ENCODE assay signal across 10 cellular contexts in the genomic region with DNA sequence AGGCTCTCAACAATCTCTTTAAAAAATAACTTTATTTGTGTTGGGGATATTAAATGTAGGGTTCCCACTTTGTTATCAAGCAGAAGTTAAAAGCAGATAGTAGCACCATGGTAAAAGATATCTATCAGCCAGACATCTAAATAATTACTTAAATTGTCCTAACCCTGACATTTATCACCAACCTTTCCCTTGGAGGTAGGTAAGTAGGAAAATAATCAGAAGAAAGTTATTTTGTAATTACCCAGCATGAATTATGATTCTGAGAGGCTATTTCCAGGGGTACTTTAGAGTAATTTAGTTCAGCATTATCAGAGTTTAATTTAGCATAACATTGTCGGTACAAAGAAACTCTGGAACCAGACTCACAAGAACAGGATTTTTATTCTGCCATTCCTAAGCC. TPM values are rescaled to one million over a fixed set of nuclear protein-coding genes. Genes with fewer than 3 reads are reported as not detected.
"Had no signal": no experiment of that assay in that cellular context is flagged by ENCODE, and none has a peak within 500 bp of the region (broad histone marks: within the 10 kb centered on the region; RNA-seq: fewer than 3 reads in every experiment).

No MANE protein-coding gene starts in this region.

- H3K4me3 ChIP-seq: GM23248, GM23338, HAP-1 had no signal

- H3K4me1 ChIP-seq: HAP-1 had no signal

- H3K27ac ChIP-seq: GM23248 had no signal

- H3K4me2 ChIP-seq: GM23338 had no signal

- H3K36me3 ChIP-seq: HAP-1 had no signal

- DNase-seq: GM23248, GOT3, H7, H9, HCEC 1CT, HFFc6 had no signal

- H2AFZ ChIP-seq: GM23248, GM23338 had no signal

- H3K9me3 ChIP-seq: HAP-1 had no signal

- H3K9ac ChIP-seq: GM23248 had no signal

- ATAC-seq: GM23338, HCT116 had no signal

RNA-seq across cellular contexts. Expression of a gene that starts 23.2 kb away (rescaled TPM):
- total RNA-seq: GM23248, H4, HFFc6 had no signal
- polyA plus RNA-seq: GM23248 had no signal
